In genomic region chr1:64476251-64476952, GRCh38 we compare ENCODE assay signal across 8 cellular contexts. TPM values are rescaled to one million over a fixed set of nuclear protein-coding genes. Genes with fewer than 3 reads are reported as not detected.
DNase-seq lines count a peak whose midpoint lies in the region; ATAC-seq and TF ChIP-seq lines count a peak whose summit lies in the region.

No MANE protein-coding gene starts in this region.

- H3K4me3 Mint-ChIP-seq in activated naive CD4-positive, alpha-beta T cell treated with anti-CD3 and anti-CD28 coated beads for 36 hours, result no peak overlapping the region

- intact Hi-C loops in tibial artery (cut with DNase I; ENCODE audit: low total_unique reads), result no loop called here
- intact Hi-C loops in activated naive CD4-positive, alpha-beta T cell treated with anti-CD3 and anti-CD28 coated beads for 36 hours (cut with micrococcal nuclease), result no loop called here

- no peaks in the 10 kb centered on the region for H3K9me2 ChIP-seq in Loucy (replicated peaks; ENCODE audit: low read depth, low read length)

- H3K27me3 ChIP-seq in Loucy (ENCODE audit: insufficient read depth, low read length, poor library complexity, severe bottlenecking) (no peaks in the 10 kb centered on the region), tibial artery (no peaks in the 10 kb centered on the region)

- no peak overlapping the region for H3K27ac Mint-ChIP-seq in activated naive CD4-positive, alpha-beta T cell treated with anti-CD3 and anti-CD28 coated beads for 36 hours

- in situ Hi-C loops in GM13976 (cut with MboI; ENCODE audit: low sequenced_read_pairs, unreplicated experiment), result no loop called here

- H3K9me3 Mint-ChIP-seq in activated naive CD4-positive, alpha-beta T cell treated with anti-CD3 and anti-CD28 coated beads for 36 hours, result no peaks in the 10 kb centered on the region

- TF ChIP-seq CTCF in Loucy (conservative IDR thresholded peaks at IDR 0.05; ENCODE audit: low read length), result no peak
- no peak for TF ChIP-seq CTCF in choroid plexus epithelial cell (conservative IDR thresholded peaks at IDR 0.05; ENCODE audit: low read depth, low read length)
- no peak for TF ChIP-seq CTCF in tibial artery (IDR thresholded peaks at IDR 0.05)
- no peak for TF ChIP-seq CTCF in GM13976 (IDR thresholded peaks at IDR 0.05; ENCODE audit: borderline replicate concordance, control extremely low read depth, extremely low read depth, insufficient read depth, missing control alignments)

- peak; percentile 39 for ATAC-seq in left lobe of liver

- CTCF ChIA-PET in activated naive CD4-positive, alpha-beta T cell treated with anti-CD3 and anti-CD28 coated beads for 36 hours (lab: Charles Lee), result interaction anchor here (1.4 kb wide), 1 partner anchor 13 kb away, joined by 4 read pairs; no protein-coding TSS in a partner anchor

- no peak overlapping the region for H3K9ac ChIP-seq in Loucy (ENCODE audit: low read depth, low read length, poor library complexity, severe bottlenecking)

- H3K27me3 Mint-ChIP-seq in activated naive CD4-positive, alpha-beta T cell treated with anti-CD3 and anti-CD28 coated beads for 36 hours (ENCODE audit: low read depth), result peaks cover 3% of the 10 kb centered on the region

- H3K4me1 ChIP-seq in Loucy (ENCODE audit: insufficient read depth, low read length, poor library complexity, severe bottlenecking) (peaks cover 51% of the 10 kb centered on the region), tibial artery (peaks cover 0 to 62% (median 24%) of the 10 kb centered on the region in 4 donors)

- peaks cover 12% of the 10 kb centered on the region; the same call in 1 of the 2 replicates for H3K79me2 ChIP-seq in Loucy (ENCODE audit: insufficient read depth, low read length)

- H3K36me3 Mint-ChIP-seq in activated naive CD4-positive, alpha-beta T cell treated with anti-CD3 and anti-CD28 coated beads for 36 hours (ENCODE audit: low read depth), result no peaks in the 10 kb centered on the region

- H3K36me3 ChIP-seq in Loucy (ENCODE audit: insufficient read depth, low read length), result no peaks in the 10 kb centered on the region
- H3K36me3 ChIP-seq in tibial artery, result no peaks in the 10 kb centered on the region

- H3K4me3 ChIP-seq in Loucy (ENCODE audit: low read length, poor library complexity, severe bottlenecking) (peak overlapping the region; percentile 3), choroid plexus epithelial cell (ENCODE audit: low read depth, low read length) (no peak overlapping the region), tibial artery (no peak overlapping the region)

- peak overlapping the region; percentile 32 to 41 for H3K27ac ChIP-seq in tibial artery

- peak overlapping the region; percentile 34 for H3K4me2 ChIP-seq in Loucy (ENCODE audit: low read depth, low read length, poor library complexity, severe bottlenecking)

- H3K9me3 ChIP-seq in Loucy (ENCODE audit: insufficient read depth, low read depth, low read length), result no peaks in the 10 kb centered on the region
- no peaks in the 10 kb centered on the region for H3K9me3 ChIP-seq in tibial artery

- H2AFZ ChIP-seq in Loucy (ENCODE audit: low read length), result no peak overlapping the region

- peaks cover 6% of the 10 kb centered on the region; the same call in 1 of the 2 replicates for H3F3A ChIP-seq in Loucy (ENCODE audit: low read depth)

- DNase-seq in choroid plexus epithelial cell (ENCODE audit: low read depth) (peak; percentile 67), left lobe of liver (ENCODE audit: low spot score) (no peak), tibial artery (no peak), GDM1 (lab: John Stamatoyannopoulos, UW) (no peak), GM13976 (ENCODE audit: low spot score) (no peak), NCI-H446 (lab: John Stamatoyannopoulos, UW) (no peak)
- DNase-seq in activated naive CD4-positive, alpha-beta T cell treated with anti-CD3 and anti-CD28 coated beads for 36 hours, result no peak

- peaks cover 30% of the 10 kb centered on the region for H3K4me1 Mint-ChIP-seq in activated naive CD4-positive, alpha-beta T cell treated with anti-CD3 and anti-CD28 coated beads for 36 hours (ENCODE audit: low read depth)

- H4K20me1 ChIP-seq in Loucy (ENCODE audit: insufficient read depth, low read length, poor library complexity, severe bottlenecking), result no peaks in the 10 kb centered on the region

RNA-seq across cellular contexts. Expression of gene CACHD1, which starts 6.5 kb away (rescaled TPM):
- 1.0 TPM for total RNA-seq in left lobe of liver
- 1 to 10 TPM; 2.6 to 2.9 TPM for total RNA-seq in activated naive CD4-positive, alpha-beta T cell treated with anti-CD3 and anti-CD28 coated beads for 36 hours
